In the genomic region with DNA sequence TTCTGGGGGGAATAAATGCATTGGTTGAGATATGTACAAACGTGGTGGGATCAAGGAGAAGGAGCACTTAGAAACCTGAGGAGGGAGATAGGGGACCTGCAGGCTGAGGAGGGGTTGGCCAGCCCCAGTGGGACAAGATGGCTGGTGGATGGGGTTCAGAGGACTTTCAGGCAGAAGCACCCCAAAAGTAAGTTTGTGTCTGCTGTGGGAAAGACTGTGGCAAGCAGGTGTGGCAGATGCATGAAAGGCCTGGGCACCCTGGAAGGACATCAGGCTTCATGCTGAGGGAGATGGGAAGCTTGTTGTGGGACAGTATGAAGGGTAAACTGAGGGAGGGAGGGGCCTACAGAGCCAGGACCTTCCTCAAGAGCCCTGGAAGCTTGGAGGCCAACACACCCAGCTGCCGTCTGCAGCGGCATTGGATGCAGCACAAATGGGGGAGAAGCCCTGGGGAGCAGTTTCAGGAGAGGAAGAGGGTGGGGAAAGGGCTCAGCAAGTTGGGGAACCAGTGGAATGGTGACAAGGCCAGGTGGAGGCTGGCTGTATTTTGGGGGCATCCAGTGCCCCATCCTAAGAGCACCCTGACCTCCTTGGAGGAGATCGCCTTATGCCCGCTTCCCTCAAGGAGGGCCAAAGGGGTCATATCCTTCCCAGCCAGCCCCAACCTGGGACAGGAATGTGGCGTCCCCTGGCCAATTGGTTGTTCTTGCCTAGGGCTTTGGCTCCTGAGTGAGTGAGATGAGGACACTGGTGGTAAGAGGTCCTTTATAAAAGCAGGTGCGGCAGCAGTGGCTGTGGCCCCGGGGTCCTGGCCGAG, we compare ENCODE assay signal across 11 cellular contexts. TPM values are rescaled to one million over a fixed set of nuclear protein-coding genes. Genes with fewer than 3 reads are reported as not detected.
DNase-seq lines count a peak whose midpoint lies in the region; ATAC-seq and TF ChIP-seq lines count a peak whose summit lies in the region.
"Had no signal": no experiment of that assay in that cellular context is flagged by ENCODE, and none has a peak within 500 bp of the region (broad histone marks: within the 10 kb centered on the region; RNA-seq: fewer than 3 reads in every experiment).

No MANE protein-coding gene starts in this region.

- peaks cover 49% of the 10 kb centered on the region for H3K4me1 Mint-ChIP-seq in HFFc6 (ENCODE audit: low read depth)

- H3K9me3 ChIP-seq in colonic mucosa (no peaks in the 10 kb centered on the region), mesodermal cell (ENCODE audit: control insufficient read depth, low read length) (no peaks in the 10 kb centered on the region), subcutaneous abdominal adipose tissue (ENCODE audit: control insufficient read depth in 5 of 5, low read length in 5 of 5) (no peaks in the 10 kb centered on the region), mammary epithelial cell (replicated peaks; ENCODE audit: insufficient read depth, low read length) (no peaks in the 10 kb centered on the region)

- no peak overlapping the region for H2AFZ ChIP-seq in mammary epithelial cell (ENCODE audit: low read depth, low read length)

- H3K27me3 ChIP-seq in colonic mucosa (no peaks in the 10 kb centered on the region), subcutaneous abdominal adipose tissue (ENCODE audit: control insufficient read depth in 5 of 5, insufficient read depth in 4 of 5, low read length in 5 of 5) (no peaks in the 10 kb centered on the region), mammary epithelial cell (ENCODE audit: insufficient read depth, low read length) (no peaks in the 10 kb centered on the region)

- CTCF ChIA-PET in mammary epithelial cell (lab: Charles Lee; ENCODE audit: low non-redundant PET) = no interaction called here

- H3K4me2 ChIP-seq in mammary epithelial cell (ENCODE audit: insufficient read depth, low read depth, low read length) = no peak overlapping the region

- ATAC-seq in GM18907 (IDR thresholded peaks at IDR 0.05; ENCODE audit: unreplicated experiment) = no peak

- H3K4me3 ChIP-seq in colonic mucosa = no peak overlapping the region
- H3K4me3 ChIP-seq in mesodermal cell (ENCODE audit: extremely low read depth, insufficient read depth, low read length, poor library complexity, severe bottlenecking) = no peak overlapping the region
- H3K4me3 ChIP-seq in subcutaneous abdominal adipose tissue (ENCODE audit: low read depth in 1 of 5, low read length in 5 of 5) = no peak overlapping the region
- H3K4me3 ChIP-seq in mammary epithelial cell (replicated peaks in 1 of 3; ENCODE audit: insufficient read depth in 1 of 3, low read depth in 2 of 3, low read length in 3 of 3) = no peak overlapping the region

- H3K27ac ChIP-seq in colonic mucosa = peak overlapping the region; percentile 59
- peak overlapping the region; percentile 69 for H3K27ac ChIP-seq in mesodermal cell (ENCODE audit: low read depth, low read length, severe bottlenecking)
- H3K27ac ChIP-seq in subcutaneous abdominal adipose tissue (ENCODE audit: low read depth, low read length) = peak overlapping the region; percentile 72
- no peak overlapping the region for H3K27ac ChIP-seq in mammary epithelial cell (ENCODE audit: insufficient read depth, low read depth, low read length)
- H3K27ac ChIP-seq: WERI-Rb-1 had no signal

- peak overlapping the region; percentile 47 to 60 for H3K9ac ChIP-seq in colonic mucosa (ENCODE audit: low read depth in 2 of 2, low read length in 2 of 2)
- H3K9ac ChIP-seq in subcutaneous abdominal adipose tissue (ENCODE audit: low read length in 5 of 5) = peak overlapping the region in 1 of 5 donors; percentile 38
- no peak overlapping the region for H3K9ac ChIP-seq in mammary epithelial cell (ENCODE audit: insufficient read depth, low read length)

- no peak for DNase-seq in HFFc6
- no peak for DNase-seq in colonic mucosa
- no peak for DNase-seq in Kasumi-1 (lab: John Stamatoyannopoulos, UW)
- no peak for DNase-seq in GM03348 (ENCODE audit: low spot score)
- DNase-seq in mammary epithelial cell = no peak
- DNase-seq: GF-D8, NCI-H2029, WERI-Rb-1 had no signal

- intact Hi-C loops in colonic mucosa (cut with DNase I) = no loop called here
- intact Hi-C loops in mammary epithelial cell (cut with micrococcal nuclease) = no loop called here

- H3K9me3 Mint-ChIP-seq in HFFc6 = no peaks in the 10 kb centered on the region

- H3K27ac Mint-ChIP-seq in HFFc6 = peak overlapping the region; percentile 93

- H3K36me3 ChIP-seq in colonic mucosa (no peaks in the 10 kb centered on the region), mesodermal cell (ENCODE audit: control insufficient read depth, insufficient read depth, low read length) (no peaks in the 10 kb centered on the region), subcutaneous abdominal adipose tissue (ENCODE audit: control insufficient read depth in 5 of 5, insufficient read depth in 5 of 5, low read length in 5 of 5) (no peaks in the 10 kb centered on the region), mammary epithelial cell (ENCODE audit: insufficient read depth, low read length) (no peaks in the 10 kb centered on the region)
- H3K36me3 ChIP-seq: WERI-Rb-1 had no signal

- in situ Hi-C loops in mammary epithelial cell (cut with MboI; ENCODE audit: low sequenced_read_pairs in 2 of 2) = no loop called here

- H3K36me3 Mint-ChIP-seq in HFFc6 (ENCODE audit: low read depth) = no peaks in the 10 kb centered on the region

- TF ChIP-seq CTCF in HFFc6 (IDR thresholded peaks at IDR 0.05) (no peak), colonic mucosa (IDR thresholded peaks at IDR 0.05) (no peak), mammary epithelial cell (conservative IDR thresholded peaks at IDR 0.05 in 1 of 2, IDR thresholded peaks at IDR 0.05 in 1 of 2; ENCODE audit: extremely low read depth in 1 of 2, insufficient read depth in 1 of 2, low read depth in 1 of 2, low read length in 2 of 2) (no peak)

- dilution Hi-C loops in mammary epithelial cell (cut with HindIII; ENCODE audit: low sequenced_read_pairs) = loop anchor here (5.0 kb wide), 1 partner anchor 36 kb away; no protein-coding TSS in a partner anchor

- H3K4me3 Mint-ChIP-seq in HFFc6 = no peak overlapping the region; the same call in 1 of the 2 replicates

- H3K79me2 ChIP-seq in mammary epithelial cell (ENCODE audit: insufficient read depth, low read length) = no peaks in the 10 kb centered on the region

- H3K27me3 Mint-ChIP-seq in HFFc6 (ENCODE audit: insufficient read depth) = no peaks in the 10 kb centered on the region; the same call in 1 of the 2 replicates

- no TSS peak for BruUV-seq in mammary epithelial cell (replicated peaks; lab: Mats Ljungman, UMichigan)

- H4K20me1 ChIP-seq in mammary epithelial cell (ENCODE audit: insufficient read depth, low read length) = no peaks in the 10 kb centered on the region

- 93 to 95% methylated on average over 7 to 9 of the region's 9 CpGs for WGBS in mesodermal cell (ENCODE audit: insufficient coverage in 2 of 2), 2 experiments
- WGBS in mammary epithelial cell (ENCODE audit: low coverage, missing lambda C conversion rate) = 92% methylated on average over 6 of the region's 9 CpGs

- peaks cover 10% of the 10 kb centered on the region for H3K4me1 ChIP-seq in colonic mucosa
- H3K4me1 ChIP-seq in mesodermal cell (ENCODE audit: control insufficient read depth, insufficient read depth, low read length, poor library complexity, severe bottlenecking) = peaks cover 20% of the 10 kb centered on the region
- H3K4me1 ChIP-seq in subcutaneous abdominal adipose tissue (ENCODE audit: control insufficient read depth in 5 of 5, insufficient read depth in 5 of 5, low read length in 5 of 5) = peaks cover 13 to 40% (median 30%) of the 10 kb centered on the region in 5 donors
- H3K4me1 ChIP-seq in mammary epithelial cell (ENCODE audit: insufficient read depth, low read length) = peaks cover 9% of the 10 kb centered on the region

RNA-seq across cellular contexts. Expression of a gene that starts 20.8 kb away (rescaled TPM):
- 10 to 100 TPM; 27.6 to 52.1 (median 48.3) TPM for total RNA-seq in HFFc6 (2021; fragmentation: NEBNext Ultra II Directional; extraction: Animal tissue kit (Norgen Biotek cat#: 25700))
- 100 to 1,000 TPM in 1 of 2 donors, 10 to 100 TPM in 1; 78.2 to 125 TPM for total RNA-seq in colonic mucosa
- polyA plus RNA-seq in mesodermal cell (2013, experiment 1 of 2) = 51.8 TPM
- polyA plus RNA-seq in mesodermal cell (2013, experiment 2 of 2) = 46.6 TPM
- total RNA-seq in mammary epithelial cell = 10 to 100 TPM; 81.0 to 86.7 TPM
- 59.8 TPM for polyA plus RNA-seq in mammary epithelial cell
- polyA minus RNA-seq in mammary epithelial cell = 117 TPM
